Comparison of ENCODE assay signal across 24 cellular contexts in genomic region chr13:98220188-98220765, GRCh38. TPM values are rescaled to one million over a fixed set of nuclear protein-coding genes. Genes with fewer than 3 reads are reported as not detected.
DNase-seq lines count a peak whose midpoint lies in the region; ATAC-seq and TF ChIP-seq lines count a peak whose summit lies in the region.
"Had no signal": no experiment of that assay in that cellular context is flagged by ENCODE, and none has a peak within 500 bp of the region (broad histone marks: within the 10 kb centered on the region; RNA-seq: fewer than 3 reads in every experiment).

No MANE protein-coding gene starts in this region.

- no peak overlapping the region for H3T11ph ChIP-seq in H9 (ENCODE audit: low read length)

- no peak overlapping the region for H4K8ac ChIP-seq in H9 (replicated peaks; ENCODE audit: insufficient read length, low read depth, low read length)

- no peak overlapping the region for H4K5ac ChIP-seq in H9 (ENCODE audit: insufficient read length, low read depth, low read length)

- no peak overlapping the region for H3K23ac ChIP-seq in H9 (ENCODE audit: insufficient read length, low read depth, low read length)

- no peak overlapping the region for H3K27ac ChIP-seq in H9 (ENCODE audit: insufficient read length, low read depth, low read length)
- peak overlapping the region; percentile 100; the same call in 1 of the 2 replicates for H3K27ac ChIP-seq in VCaP
- peak overlapping the region; percentile 28 for H3K27ac ChIP-seq in hepatocyte
- H3K27ac ChIP-seq: foreskin keratinocyte, Peyer's patch, vagina had no signal

- no peak overlapping the region for H3K4ac ChIP-seq in H9 (ENCODE audit: low read depth, low read length)

- H2BK12ac ChIP-seq in H9 (ENCODE audit: insufficient read length, low read depth, low read length): no peak overlapping the region

- H3K18ac ChIP-seq in H9 (ENCODE audit: insufficient read length, low read depth, low read length): no peak overlapping the region

- H3K4me3 Mint-ChIP-seq in H9: no peak overlapping the region
- H3K4me3 Mint-ChIP-seq in stimulated activated naive CD8-positive, alpha-beta T cell treated with anti-CD3 and anti-CD28 coated beads, Interleukin-15, amount 100 ng/mL, for 72 hours: no peak overlapping the region
- H3K4me3 Mint-ChIP-seq in activated naive CD8-positive, alpha-beta T cell treated with anti-CD3 and anti-CD28 coated beads, Interleukin-2, amount 50 U/mL, for 24 hours: no peak overlapping the region
- H3K4me3 Mint-ChIP-seq: activated CD8-positive, alpha-beta T cell treated with anti-CD3 and anti-CD28 coated beads, Interleukin-2, amount 10 ng/mL, durations not matched to agents 7 days and 5 days; CD8-positive, alpha-beta memory T cell; IgD-negative memory B cell; immature natural killer cell had no signal

- no peaks in the 10 kb centered on the region for H4K20me1 ChIP-seq in H9 (ENCODE audit: control insufficient read depth, insufficient read depth, insufficient read length)
- no peaks in the 10 kb centered on the region for H4K20me1 ChIP-seq in hepatocyte (ENCODE audit: insufficient read depth, poor library complexity, severe bottlenecking)

- no peak overlapping the region for H2BK5ac ChIP-seq in H9 (ENCODE audit: insufficient read length, low read length)

- H3K79me2 ChIP-seq in H9 (ENCODE audit: insufficient read depth, low read length) (no peaks in the 10 kb centered on the region; the same call in 1 of the 2 replicates), hepatocyte (peaks cover 85% of the 10 kb centered on the region)

- H3K9me3 ChIP-seq in H9 (ENCODE audit: control insufficient read depth, low read depth, low read length) (no peaks in the 10 kb centered on the region), hepatocyte (ENCODE audit: low read depth) (no peaks in the 10 kb centered on the region)
- H3K9me3 ChIP-seq: Peyer's patch, vagina had no signal

- peaks cover under 1% of the 10 kb centered on the region for H3K79me1 ChIP-seq in H9 (ENCODE audit: insufficient read depth, low read depth, low read length, poor library complexity, severe bottlenecking)

- H2AFZ ChIP-seq in H9 (ENCODE audit: low read length) (no peak overlapping the region), hepatocyte (no peak overlapping the region)

- H3K36me3 ChIP-seq in hepatocyte (replicated peaks; ENCODE audit: insufficient read depth, low read depth): no peaks in the 10 kb centered on the region
- H3K36me3 ChIP-seq: Peyer's patch, vagina had no signal

- no peaks in the 10 kb centered on the region for H3K4me1 ChIP-seq in H9 (ENCODE audit: insufficient read depth, low read length)
- peaks cover 34% of the 10 kb centered on the region for H3K4me1 ChIP-seq in hepatocyte (ENCODE audit: insufficient read depth)
- H3K4me1 ChIP-seq: foreskin keratinocyte, Peyer's patch had no signal

- H3K9me3 Mint-ChIP-seq in H9: no peaks in the 10 kb centered on the region
- H3K9me3 Mint-ChIP-seq in stimulated activated naive CD8-positive, alpha-beta T cell treated with anti-CD3 and anti-CD28 coated beads, Interleukin-15, amount 100 ng/mL, for 72 hours: no peaks in the 10 kb centered on the region
- no peaks in the 10 kb centered on the region for H3K9me3 Mint-ChIP-seq in activated naive CD8-positive, alpha-beta T cell treated with anti-CD3 and anti-CD28 coated beads, Interleukin-2, amount 50 U/mL, for 24 hours
- H3K9me3 Mint-ChIP-seq: CD8-positive, alpha-beta memory T cell; IgD-negative memory B cell had no signal

- H3K56ac ChIP-seq in H9 (ENCODE audit: insufficient read length, low read depth, low read length): no peak overlapping the region

- ATAC-seq in sciatic nerve (peak; percentile 36), HG03432 (IDR thresholded peaks at IDR 0.05; ENCODE audit: unreplicated experiment) (no peak)
- ATAC-seq in stimulated activated naive CD8-positive, alpha-beta T cell treated with anti-CD3 and anti-CD28 coated beads, Interleukin-15, amount 100 ng/mL, for 72 hours: no peak
- ATAC-seq in activated naive CD8-positive, alpha-beta T cell treated with anti-CD3 and anti-CD28 coated beads, Interleukin-2, amount 50 U/mL, for 24 hours: no peak
- ATAC-seq: activated CD4-positive, CD25-positive, alpha-beta regulatory T cell treated with anti-CD3 and anti-CD28 coated beads, Interleukin-2, amount 50 U/mL, for 24 hours; activated CD8-positive, alpha-beta T cell treated with anti-CD3 and anti-CD28 coated beads, Interleukin-2, amount 10 ng/mL, durations not matched to agents 7 days and 5 days; foreskin keratinocyte had no signal

- no peak overlapping the region for H2AK5ac ChIP-seq in H9 (ENCODE audit: insufficient read length, low read length)

- peaks cover 24 to 29% of the 10 kb centered on the region in 2 experiments for H3K4me1 Mint-ChIP-seq in H9
- no peaks in the 10 kb centered on the region for H3K4me1 Mint-ChIP-seq in stimulated activated naive CD8-positive, alpha-beta T cell treated with anti-CD3 and anti-CD28 coated beads, Interleukin-15, amount 100 ng/mL, for 72 hours
- no peaks in the 10 kb centered on the region for H3K4me1 Mint-ChIP-seq in activated naive CD8-positive, alpha-beta T cell treated with anti-CD3 and anti-CD28 coated beads, Interleukin-2, amount 50 U/mL, for 24 hours
- H3K4me1 Mint-ChIP-seq: CD8-positive, alpha-beta memory T cell; IgD-negative memory B cell; immature natural killer cell had no signal

- H4K91ac ChIP-seq in H9 (ENCODE audit: insufficient read length, low read depth, low read length): no peak overlapping the region

- no peak overlapping the region for H3K4me2 ChIP-seq in H9 (ENCODE audit: insufficient read depth, insufficient read length, low read length)
- H3K4me2 ChIP-seq in hepatocyte: peak overlapping the region; percentile 6

- WGBS in H9 (ENCODE audit: extremely low coverage, insufficient read length, low lambda C conversion rate): no CpG with 5 or more reads among the region's 4 CpGs
- 34% methylated on average over 4 of the region's 4 CpGs for WGBS in hepatocyte (ENCODE audit: low lambda C conversion rate, missing lambda C conversion rate)

- intact Hi-C loops in sciatic nerve (cut with DNase I): no loop called here

- peak overlapping the region in 2 of 3 experiments; percentile 37 to 85; a peak in 4 of 7 replicates for H3K27ac Mint-ChIP-seq in H9
- H3K27ac Mint-ChIP-seq in stimulated activated naive CD8-positive, alpha-beta T cell treated with anti-CD3 and anti-CD28 coated beads, Interleukin-15, amount 100 ng/mL, for 72 hours: peak overlapping the region in 1 of 2 donors; percentile 69
- H3K27ac Mint-ChIP-seq in activated naive CD8-positive, alpha-beta T cell treated with anti-CD3 and anti-CD28 coated beads, Interleukin-2, amount 50 U/mL, for 24 hours: no peak overlapping the region
- H3K27ac Mint-ChIP-seq: activated CD8-positive, alpha-beta T cell treated with anti-CD3 and anti-CD28 coated beads, Interleukin-2, amount 10 ng/mL, durations not matched to agents 7 days and 5 days; CD8-positive, alpha-beta memory T cell; IgD-negative memory B cell; immature natural killer cell had no signal

- H3K9ac ChIP-seq in H9 (ENCODE audit: extremely low read depth, insufficient read length, low read length): no peak overlapping the region

- no peaks in the 10 kb centered on the region for H3K9me2 ChIP-seq in hepatocyte (replicated peaks; ENCODE audit: insufficient read depth)

- no peak overlapping the region for H2BK20ac ChIP-seq in H9 (ENCODE audit: low read depth, low read length, poor library complexity, severe bottlenecking)

- no peak overlapping the region for H2BK120ac ChIP-seq in H9 (ENCODE audit: low read depth, low read length, poor library complexity, severe bottlenecking)

- H3K27me3 ChIP-seq in H9 (ENCODE audit: insufficient read depth, low read length) (no peaks in the 10 kb centered on the region), hepatocyte (no peaks in the 10 kb centered on the region)
- H3K27me3 ChIP-seq: foreskin keratinocyte, Peyer's patch, vagina had no signal

- H3K23me2 ChIP-seq in H9 (ENCODE audit: insufficient read length, low read depth, low read length, poor library complexity, severe bottlenecking): no peaks in the 10 kb centered on the region

- no peak overlapping the region for H3K4me3 ChIP-seq in hepatocyte
- H3K4me3 ChIP-seq: lung, Peyer's patch, vagina had no signal

- no peaks in the 10 kb centered on the region for H3K27me3 Mint-ChIP-seq in H9 (ENCODE audit: low read depth)
- H3K27me3 Mint-ChIP-seq in stimulated activated naive CD8-positive, alpha-beta T cell treated with anti-CD3 and anti-CD28 coated beads, Interleukin-15, amount 100 ng/mL, for 72 hours: peaks cover 8% of the 10 kb centered on the region
- no peaks in the 10 kb centered on the region for H3K27me3 Mint-ChIP-seq in activated naive CD8-positive, alpha-beta T cell treated with anti-CD3 and anti-CD28 coated beads, Interleukin-2, amount 50 U/mL, for 24 hours

- DNase-seq in H9: no peak
- DNase-seq in hepatocyte (ENCODE audit: low spot score): no peak
- no peak for DNase-seq in sciatic nerve (ENCODE audit: low spot score)
- DNase-seq in stimulated activated naive CD8-positive, alpha-beta T cell treated with anti-CD3 and anti-CD28 coated beads, Interleukin-15, amount 100 ng/mL, for 72 hours: no peak
- DNase-seq in activated naive CD8-positive, alpha-beta T cell treated with anti-CD3 and anti-CD28 coated beads, Interleukin-2, amount 50 U/mL, for 24 hours: no peak
- DNase-seq: activated CD8-positive, alpha-beta T cell treated with anti-CD3 and anti-CD28 coated beads, Interleukin-2, amount 10 ng/mL, durations not matched to agents 7 days and 5 days; activated T-cell treated with anti-CD3 and anti-CD28 coated beads, Interleukin-2, amount 50 U/mL, for 1 hour; CD8-positive, alpha-beta memory T cell; central memory CD4-positive, alpha-beta T cell; DMS53; erythroblast; foreskin keratinocyte; immature natural killer cell; NCI-H2081 treated with DMSO at 0.1 percent for 48 hours; occipital lobe; Peyer's patch had no signal

- no peak overlapping the region for H2BK15ac ChIP-seq in H9 (ENCODE audit: low read depth, low read length)

- H3K14ac ChIP-seq in H9 (ENCODE audit: insufficient read depth, low read length): no peak overlapping the region

- H3K36me3 Mint-ChIP-seq in H9 (ENCODE audit: insufficient read depth in 1 of 3, low read depth in 3 of 3): peaks cover 3 to 20% (median 10%) of the 10 kb centered on the region in 3 experiments; a peak in 6 of 7 replicates
- no peaks in the 10 kb centered on the region for H3K36me3 Mint-ChIP-seq in activated naive CD8-positive, alpha-beta T cell treated with anti-CD3 and anti-CD28 coated beads, Interleukin-2, amount 50 U/mL, for 24 hours (ENCODE audit: low read depth)
- H3K36me3 Mint-ChIP-seq: IgD-negative memory B cell, immature natural killer cell had no signal

- TF ChIP-seq CTCF in H9 (conservative IDR thresholded peaks at IDR 0.05): no peak
- TF ChIP-seq CTCF in VCaP (conservative IDR thresholded peaks at IDR 0.05): no peak
- no peak for TF ChIP-seq CTCF in hepatocyte (IDR thresholded peaks at IDR 0.05; ENCODE audit: poor library complexity)

RNA-seq across cellular contexts. Expression of gene RNF113B, which starts 43.2 kb away (rescaled TPM):
- total RNA-seq in H9 (2021) (not detected in 2 replicates), hepatocyte (not detected in 2 replicates), sciatic nerve (not detected)
- polyA plus RNA-seq in hepatocyte: 0.94 TPM in 1 of 2 replicates, not detected in the other
- total RNA-seq: activated CD8-positive, alpha-beta T cell treated with anti-CD3 and anti-CD28 coated beads, Interleukin-2, amount 10 ng/mL, durations not matched to agents 7 days and 5 days; CD8-positive, alpha-beta memory T cell; foreskin keratinocyte; lung; NCI-H460; occipital lobe; Peyer's patch; SK-MEL-5; vagina had no signal
- polyA plus RNA-seq: CD8-positive, alpha-beta memory T cell; foreskin keratinocyte; IgD-negative memory B cell; immature natural killer cell; lung had no signal
